ENCODE assay signal across 11 cellular contexts in genomic region chr2:197195591-197195990, GRCh38.
DNase-seq lines count a peak whose midpoint lies in the region; ATAC-seq and TF ChIP-seq lines count a peak whose summit lies in the region.
"Had no signal": no experiment of that assay in that cellular context is flagged by ENCODE, and none has a peak within 500 bp of the region (broad histone marks: within the 10 kb centered on the region; RNA-seq: fewer than 3 reads in every experiment).

No MANE protein-coding gene starts in this region.

- no peaks in the 10 kb centered on the region for H3K9me3 ChIP-seq in CD8-positive, alpha-beta T cell (ENCODE audit: low read length)
- H3K9me3 ChIP-seq in SK-N-SH = no peaks in the 10 kb centered on the region
- H3K9me3 ChIP-seq in parathyroid adenoma (ENCODE audit: control insufficient read depth, low read length) = no peaks in the 10 kb centered on the region
- H3K9me3 ChIP-seq in gastrocnemius medialis = no peaks in the 10 kb centered on the region

- no peak for TF ChIP-seq CTCF in CD8-positive, alpha-beta T cell (IDR thresholded peaks at IDR 0.05)
- no peak for TF ChIP-seq CTCF in SK-N-SH (IDR thresholded peaks at IDR 0.05)
- no peak for TF ChIP-seq CTCF in parathyroid adenoma (IDR thresholded peaks at IDR 0.05)
- no peak for TF ChIP-seq CTCF in gastrocnemius medialis (IDR thresholded peaks at IDR 0.05 in 4 of 5, conservative IDR thresholded peaks at IDR 0.05 in 1 of 5)

- no peaks in the 10 kb centered on the region for H3K9me2 ChIP-seq in SK-N-SH

- in situ Hi-C loops in gastrocnemius medialis (cut with MboI; ENCODE audit: low sequenced_read_pairs in 4 of 4) = loop anchor here in 1 of 4 donors (10.0 kb wide), 2 partner anchors 119 to 179 kb away; partner anchors contain the start of gene ANKRD44

- H3K27ac Mint-ChIP-seq in CD8-positive, alpha-beta T cell = peak overlapping the region; percentile 99
- H3K27ac Mint-ChIP-seq: neural progenitor cell had no signal

- H3K9ac ChIP-seq in SK-N-SH (no peak overlapping the region), parathyroid adenoma (no peak overlapping the region)
- H3K9ac ChIP-seq: neural progenitor cell had no signal

- no peak for DNase-seq in CD8-positive, alpha-beta T cell
- DNase-seq in SK-N-SH (no peak), dermis blood vessel endothelial cell (peak; percentile 66), posterior cingulate gyrus (no peak), gastrocnemius medialis (no peak)
- DNase-seq: NCI-H187 treated with DMSO at 0.1 percent for 48 hours had no signal

- H3K4me2 ChIP-seq in SK-N-SH = no peak overlapping the region
- no peak overlapping the region for H3K4me2 ChIP-seq in parathyroid adenoma (ENCODE audit: low read length)
- H3K4me2 ChIP-seq: neural progenitor cell had no signal

- no peaks in the 10 kb centered on the region for H4K20me1 ChIP-seq in SK-N-SH (ENCODE audit: insufficient read depth)

- no peak for ATAC-seq in CD8-positive, alpha-beta T cell
- ATAC-seq in HG03378 (IDR thresholded peaks at IDR 0.05; ENCODE audit: unreplicated experiment) (no peak), GM21786 (IDR thresholded peaks at IDR 0.05; ENCODE audit: unreplicated experiment) (no peak), gastrocnemius medialis (no peak)
- ATAC-seq: K562 had no signal

- H3K4me3 ChIP-seq in CD8-positive, alpha-beta T cell (ENCODE audit: low read depth, low read length) = peak overlapping the region; percentile 47
- H3K4me3 ChIP-seq in SK-N-SH (ENCODE audit: low read depth in 2 of 2, low read length in 1 of 2) (no peak overlapping the region), parathyroid adenoma (ENCODE audit: low read depth, low read length) (no peak overlapping the region), gastrocnemius medialis (no peak overlapping the region)
- H3K4me3 ChIP-seq: K562, neural progenitor cell had no signal

- H3K36me3 Mint-ChIP-seq in CD8-positive, alpha-beta T cell = peaks cover 16% of the 10 kb centered on the region
- H3K36me3 Mint-ChIP-seq: neural progenitor cell had no signal

- intact Hi-C loops in CD8-positive, alpha-beta T cell (cut with DNase I, micrococcal nuclease) = loop anchor here in 1 of 2 experiments (5.0 kb wide), 1 partner anchor 62 kb away; no protein-coding TSS in a partner anchor
- intact Hi-C loops in posterior cingulate gyrus (cut with DNase I) = no loop called here
- intact Hi-C loops in gastrocnemius medialis (cut with DNase I; ENCODE audit: low total_unique reads) = no loop called here

- peaks cover 84% of the 10 kb centered on the region for H3K4me1 Mint-ChIP-seq in CD8-positive, alpha-beta T cell (ENCODE audit: low read depth)

- WGBS in SK-N-SH (ENCODE audit: low lambda C conversion rate) = 29% methylated on average over 3 of the region's 3 CpGs

- TF ChIP-seq RAD21 in SK-N-SH (IDR thresholded peaks at IDR 0.05; ENCODE audit: low read length) = no peak; the same call in 1 of the 2 replicates

- peaks cover 75% of the 10 kb centered on the region for H3K4me1 ChIP-seq in CD8-positive, alpha-beta T cell (ENCODE audit: insufficient read depth, low read length)
- H3K4me1 ChIP-seq in SK-N-SH (ENCODE audit: control insufficient read depth in 1 of 2, insufficient read depth in 2 of 2, low read depth in 1 of 2, low read length in 1 of 2) = peaks cover 0 to 38% of the 10 kb centered on the region in 2 experiments; a peak in 2 of 4 replicates
- peaks cover 16% of the 10 kb centered on the region for H3K4me1 ChIP-seq in parathyroid adenoma
- H3K4me1 ChIP-seq in gastrocnemius medialis = peaks cover 8 to 12% of the 10 kb centered on the region in 2 donors
- H3K4me1 ChIP-seq: neural progenitor cell had no signal

- no peaks in the 10 kb centered on the region for H3K27me3 Mint-ChIP-seq in CD8-positive, alpha-beta T cell (ENCODE audit: low read depth)

- POLR2A ChIA-PET in CD8-positive, alpha-beta T cell (lab: Charles Lee) = interaction anchor here (1.0 to 17.9 kb wide), 4 partner anchors 14 to 112 kb away, joined by 3 to 288 read pairs (median 63); partner anchors contain the start of gene ANKRD44
- POLR2A ChIA-PET in SK-N-SH (lab: Yijun Ruan, JAX) = no interaction called here

- H3F3A ChIP-seq in SK-N-SH (replicated peaks; ENCODE audit: insufficient read depth) = no peaks in the 10 kb centered on the region

- TF ChIP-seq EP300 in SK-N-SH (IDR thresholded peaks at IDR 0.05; ENCODE audit: borderline replicate concordance in 1 of 2, low read depth in 1 of 2, low read length in 1 of 2) = peak in 1 of 2 experiments; percentile 55; a peak in 1 of 4 replicates

- no peaks in the 10 kb centered on the region for H3K36me3 ChIP-seq in CD8-positive, alpha-beta T cell (ENCODE audit: insufficient read depth, low read length)
- H3K36me3 ChIP-seq in SK-N-SH (replicated peaks in 1 of 2; ENCODE audit: control insufficient read depth in 1 of 2, insufficient read depth in 2 of 2, low read length in 1 of 2) (no peaks in the 10 kb centered on the region), parathyroid adenoma (ENCODE audit: control insufficient read depth, insufficient read depth, low read length) (no peaks in the 10 kb centered on the region), gastrocnemius medialis (no peaks in the 10 kb centered on the region)
- H3K36me3 ChIP-seq: neural progenitor cell had no signal

- H3K9me3 Mint-ChIP-seq in CD8-positive, alpha-beta T cell = no peaks in the 10 kb centered on the region
- H3K9me3 Mint-ChIP-seq: neural progenitor cell had no signal

- H3K27me3 ChIP-seq in CD8-positive, alpha-beta T cell (ENCODE audit: insufficient read depth, low read length) = no peaks in the 10 kb centered on the region
- H3K27me3 ChIP-seq in SK-N-SH (ENCODE audit: insufficient read depth) (no peaks in the 10 kb centered on the region), parathyroid adenoma (ENCODE audit: control insufficient read depth, insufficient read depth, low read length) (no peaks in the 10 kb centered on the region), gastrocnemius medialis (no peaks in the 10 kb centered on the region)
- H3K27me3 ChIP-seq: neural progenitor cell had no signal

- CTCF ChIA-PET in CD8-positive, alpha-beta T cell (lab: Charles Lee) = interaction anchor here (0.8 to 7.8 kb wide), 6 partner anchors 36 to 120 kb away, joined by 3 to 89 read pairs (median 3); partner anchors contain the start of gene ANKRD44
- CTCF ChIA-PET in SK-N-SH (lab: Yijun Ruan, JAX) = interaction anchor here (0.8 to 1.9 kb wide), 5 partner anchors 33 to 183 kb away, joined by 3 to 7 read pairs (median 5); partner anchors contain the start of gene ANKRD44

- peak overlapping the region; percentile 94 for H3K4me3 Mint-ChIP-seq in CD8-positive, alpha-beta T cell
- H3K4me3 Mint-ChIP-seq: neural progenitor cell had no signal

- H3K27ac ChIP-seq in CD8-positive, alpha-beta T cell (ENCODE audit: low read depth, low read length) = peak overlapping the region; percentile 22
- H3K27ac ChIP-seq in SK-N-SH (ENCODE audit: low read depth in 2 of 2, low read length in 1 of 2) (peak overlapping the region; percentile 19 to 84; a peak in 3 of 4 replicates), parathyroid adenoma (peak overlapping the region; percentile 51), gastrocnemius medialis (no peak overlapping the region)
- H3K27ac ChIP-seq: neural progenitor cell had no signal

- no peaks in the 10 kb centered on the region for H3K79me2 ChIP-seq in SK-N-SH (ENCODE audit: insufficient read depth)
- peaks cover 3% of the 10 kb centered on the region for H3K79me2 ChIP-seq in parathyroid adenoma

- no peak for TF ChIP-seq POLR2A in gastrocnemius medialis (IDR thresholded peaks at IDR 0.05)

- H2AFZ ChIP-seq in SK-N-SH (ENCODE audit: low read depth) (no peak overlapping the region; the same call in 1 of the 2 replicates), parathyroid adenoma (peak overlapping the region; percentile 61)
- H2AFZ ChIP-seq: neural progenitor cell had no signal

TF ChIP-seq in SK-N-SH, 30 proteins besides CTCF, POLR2A, EP300 and RAD21 (continues in another document):
- TF ChIP-seq TEAD4 (IDR thresholded peaks at IDR 0.05; ENCODE audit: borderline replicate concordance, insufficient read depth) (no peak), ELF1 (IDR thresholded peaks at IDR 0.05) (no peak), GABPA (IDR thresholded peaks at IDR 0.05; ENCODE audit: low read depth) (0 out of 2 replicates have a peak, but pooled peaks have one; percentile 9), SMC3 (IDR thresholded peaks at IDR 0.05; ENCODE audit: low read depth, low read length) (no peak), TAF1 (IDR thresholded peaks at IDR 0.05; ENCODE audit: borderline replicate concordance, low read depth, low read length) (no peak), RCOR1 (IDR thresholded peaks at IDR 0.05; ENCODE audit: low read length) (peak; percentile 23; the same call in 1 of the 2 replicates), MXI1 (IDR thresholded peaks at IDR 0.05; ENCODE audit: low read depth, low read length) (no peak), JUND (IDR thresholded peaks at IDR 0.05) (no peak), CHD2 (IDR thresholded peaks at IDR 0.05; ENCODE audit: low read length, partially characterized antibody) (no peak), NRF1 (IDR thresholded peaks at IDR 0.05; ENCODE audit: low read depth, low read length) (no peak), ZBTB33 (IDR thresholded peaks at IDR 0.05; ENCODE audit: borderline replicate concordance, low read depth) (no peak), RXRA (IDR thresholded peaks at IDR 0.05; ENCODE audit: borderline replicate concordance, low read depth) (no peak), EZH2phosphoT487 (IDR thresholded peaks at IDR 0.05; ENCODE audit: borderline replicate concordance, low read depth) (no peak)

Comparison
In these comparisons a context has a peak if more than half of its experiments do, and no peak if none do; other contexts are left out.
1. H3K27ac ChIP-seq: peak in CD8-positive, alpha-beta T cell (single experiment), SK-N-SH (2 of 2) and parathyroid adenoma (single experiment); none in gastrocnemius medialis (0 of 4).